In the genomic region with DNA sequence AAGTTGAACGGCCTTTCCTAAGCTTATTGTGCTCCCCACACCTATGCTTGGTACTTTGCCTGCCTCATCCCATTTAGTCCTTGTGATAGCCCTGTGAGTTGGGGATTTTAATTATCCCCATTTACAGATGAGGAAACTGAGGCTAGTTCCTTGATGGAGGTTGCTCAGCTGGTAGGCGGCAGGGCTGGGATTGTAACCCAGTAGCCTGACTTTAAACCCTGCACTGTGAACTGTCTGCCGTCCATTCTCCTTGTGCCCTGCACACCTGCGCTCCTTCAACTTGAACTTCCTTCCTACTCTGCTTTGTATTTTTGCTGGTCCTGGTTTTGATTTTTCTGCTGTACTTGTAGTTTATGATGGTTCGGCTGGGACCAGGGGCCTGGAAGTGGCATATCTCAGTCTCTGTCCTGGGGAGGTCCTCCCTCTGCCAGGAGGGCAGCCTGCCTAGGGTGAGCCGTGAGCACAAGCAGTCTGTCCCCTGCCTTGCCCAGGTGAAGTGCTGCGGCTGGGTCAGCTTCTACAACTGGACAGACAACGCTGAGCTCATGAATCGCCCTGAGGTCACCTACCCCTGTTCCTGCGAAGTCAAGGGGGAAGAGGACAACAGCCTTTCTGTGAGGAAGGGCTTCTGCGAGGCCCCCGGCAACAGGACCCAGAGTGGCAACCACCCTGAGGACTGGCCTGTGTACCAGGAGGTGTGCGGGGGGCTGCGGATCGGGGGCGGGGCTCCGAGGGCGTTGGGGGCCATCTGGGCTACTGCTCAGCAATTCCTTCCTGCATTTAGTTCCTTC, we compare ENCODE assay signal across 18 cellular contexts. TPM values are rescaled to one million over a fixed set of nuclear protein-coding genes. Genes with fewer than 3 reads are reported as not detected.
DNase-seq lines count a peak whose midpoint lies in the region; ATAC-seq and TF ChIP-seq lines count a peak whose summit lies in the region.
"Had no signal": no experiment of that assay in that cellular context is flagged by ENCODE, and none has a peak within 500 bp of the region (broad histone marks: within the 10 kb centered on the region; RNA-seq: fewer than 3 reads in every experiment).

No MANE protein-coding gene starts in this region.

- no peak overlapping the region for H2AK5ac ChIP-seq in H9 (ENCODE audit: insufficient read length, low read length)

- H3K27me3 Mint-ChIP-seq in activated naive CD4-positive, alpha-beta T cell treated with anti-CD3 and anti-CD28 coated beads for 36 hours (ENCODE audit: low read depth): no peaks in the 10 kb centered on the region
- H3K27me3 Mint-ChIP-seq in T-helper 17 cell: no peaks in the 10 kb centered on the region
- H3K27me3 Mint-ChIP-seq in stimulated activated naive B cell treated with anti-CD40 and anti-IgM and Interleukin-4, amounts not matched to agents 10 μg/mL and 1 μg/mL and 100 μg/mL, for 72 hours: no peaks in the 10 kb centered on the region
- H3K27me3 Mint-ChIP-seq in H9 (ENCODE audit: low read depth): peaks cover 27% of the 10 kb centered on the region
- H3K27me3 Mint-ChIP-seq: activated B cell treated with CpG ODN at 0.5 μM for 24 hours; activated T-helper 17 cell treated with anti-CD3 and anti-CD28 coated beads, Interleukin-2, amount 50 U/mL, for 72 hours had no signal

- H2BK15ac ChIP-seq in H9 (ENCODE audit: low read depth, low read length): no peak overlapping the region

- H2BK5ac ChIP-seq in H9 (ENCODE audit: insufficient read length, low read length): no peak overlapping the region

- no peak overlapping the region for H3K23ac ChIP-seq in H9 (ENCODE audit: insufficient read length, low read depth, low read length)

- H3K27ac Mint-ChIP-seq in activated naive CD4-positive, alpha-beta T cell treated with anti-CD3 and anti-CD28 coated beads for 36 hours: no peak overlapping the region
- peak overlapping the region; percentile 16 for H3K27ac Mint-ChIP-seq in T-helper 17 cell
- peak overlapping the region; percentile 47 for H3K27ac Mint-ChIP-seq in stimulated activated naive B cell treated with anti-CD40 and anti-IgM and Interleukin-4, amounts not matched to agents 10 μg/mL and 1 μg/mL and 100 μg/mL, for 72 hours
- peak overlapping the region in 1 of 3 experiments; percentile 77; a peak in 1 of 7 replicates for H3K27ac Mint-ChIP-seq in H9
- H3K27ac Mint-ChIP-seq: nephron had no signal

- no peak overlapping the region for H3K4ac ChIP-seq in H9 (ENCODE audit: low read depth, low read length)

- H3K14ac ChIP-seq in H9 (ENCODE audit: insufficient read depth, low read length): no peak overlapping the region

- H2AFZ ChIP-seq in H9 (ENCODE audit: low read length): no peak overlapping the region

- H3K27ac ChIP-seq in H9 (ENCODE audit: insufficient read length, low read depth, low read length): no peak overlapping the region
- H3K27ac ChIP-seq: epithelial cell of prostate, left lung, psoas muscle, upper lobe of right lung had no signal

- H4K5ac ChIP-seq in H9 (ENCODE audit: insufficient read length, low read depth, low read length): no peak overlapping the region

- CTCF ChIA-PET in activated naive CD4-positive, alpha-beta T cell treated with anti-CD3 and anti-CD28 coated beads for 36 hours (lab: Charles Lee): interaction anchor here (0.7 to 21.7 kb wide), 26 partner anchors 9 to 293 kb away, joined by 3 to 366 read pairs (median 6); a partner anchor contains a TSS

- H3T11ph ChIP-seq in H9 (ENCODE audit: low read length): no peak overlapping the region

- WGBS in H9 (ENCODE audit: extremely low coverage, insufficient read length, low lambda C conversion rate): no CpG with 5 or more reads among the region's 18 CpGs

- no peak overlapping the region for H4K91ac ChIP-seq in H9 (ENCODE audit: insufficient read length, low read depth, low read length)

- ATAC-seq in T-helper 17 cell (no peak), esophagus mucosa (no peak)
- ATAC-seq in stimulated activated naive B cell treated with anti-CD40 and anti-IgM and Interleukin-4, amounts not matched to agents 10 μg/mL and 1 μg/mL and 100 μg/mL, for 72 hours (replicated peaks): no peak
- ATAC-seq: activated T-helper 17 cell treated with anti-CD3 and anti-CD28 coated beads, Interleukin-2, amount 50 U/mL, for 72 hours had no signal

- no peaks in the 10 kb centered on the region for H3K79me1 ChIP-seq in H9 (ENCODE audit: insufficient read depth, low read depth, low read length, poor library complexity, severe bottlenecking)

- H3K9me3 ChIP-seq in T-helper 17 cell (ENCODE audit: control insufficient read depth, low read length, poor library complexity, severe bottlenecking) (no peaks in the 10 kb centered on the region), H9 (ENCODE audit: control insufficient read depth, low read depth, low read length) (no peaks in the 10 kb centered on the region)
- H3K9me3 ChIP-seq: left lung, psoas muscle, upper lobe of right lung had no signal

- no peaks in the 10 kb centered on the region for H3K27me3 ChIP-seq in H9 (ENCODE audit: insufficient read depth, low read length)
- H3K27me3 ChIP-seq: left lung, upper lobe of right lung had no signal

- H3K23me2 ChIP-seq in H9 (ENCODE audit: insufficient read length, low read depth, low read length, poor library complexity, severe bottlenecking): no peaks in the 10 kb centered on the region

- no peak overlapping the region for H3K9ac ChIP-seq in H9 (ENCODE audit: extremely low read depth, insufficient read length, low read length)

- peaks cover 38% of the 10 kb centered on the region for H3K36me3 Mint-ChIP-seq in activated naive CD4-positive, alpha-beta T cell treated with anti-CD3 and anti-CD28 coated beads for 36 hours (ENCODE audit: low read depth)
- H3K36me3 Mint-ChIP-seq in T-helper 17 cell (ENCODE audit: low read depth) (peaks cover 2% of the 10 kb centered on the region), H9 (ENCODE audit: insufficient read depth in 1 of 3, low read depth in 3 of 3) (peaks cover 0 to 2% (median 0%) of the 10 kb centered on the region in 3 experiments; a peak in 1 of 7 replicates)
- H3K36me3 Mint-ChIP-seq in stimulated activated naive B cell treated with anti-CD40 and anti-IgM and Interleukin-4, amounts not matched to agents 10 μg/mL and 1 μg/mL and 100 μg/mL, for 72 hours: peaks cover 85 to 88% of the 10 kb centered on the region in 2 donors

- H3K4me2 ChIP-seq in H9 (ENCODE audit: insufficient read depth, insufficient read length, low read length): no peak overlapping the region

- TF ChIP-seq CTCF in H9 (conservative IDR thresholded peaks at IDR 0.05): no peak

- no peak overlapping the region for H2BK12ac ChIP-seq in H9 (ENCODE audit: insufficient read length, low read depth, low read length)

- no peak overlapping the region for H3K4me3 Mint-ChIP-seq in activated naive CD4-positive, alpha-beta T cell treated with anti-CD3 and anti-CD28 coated beads for 36 hours
- H3K4me3 Mint-ChIP-seq in T-helper 17 cell: no peak overlapping the region
- no peak overlapping the region for H3K4me3 Mint-ChIP-seq in stimulated activated naive B cell treated with anti-CD40 and anti-IgM and Interleukin-4, amounts not matched to agents 10 μg/mL and 1 μg/mL and 100 μg/mL, for 72 hours
- no peak overlapping the region for H3K4me3 Mint-ChIP-seq in H9
- H3K4me3 Mint-ChIP-seq: activated B cell treated with CpG ODN at 0.5 μM for 24 hours; activated T-helper 17 cell treated with anti-CD3 and anti-CD28 coated beads, Interleukin-2, amount 50 U/mL, for 72 hours; nephron had no signal

- intact Hi-C loops in activated naive CD4-positive, alpha-beta T cell treated with anti-CD3 and anti-CD28 coated beads for 36 hours (cut with micrococcal nuclease): loop anchor here (1.0 to 10.0 kb wide), 4 partner anchors 62 to 523 kb away; a partner anchor contains a TSS

- no peak overlapping the region for H2BK20ac ChIP-seq in H9 (ENCODE audit: low read depth, low read length, poor library complexity, severe bottlenecking)

- DNase-seq in activated naive CD4-positive, alpha-beta T cell treated with anti-CD3 and anti-CD28 coated beads, Interleukin-2, amount 50 U/mL, for 16 hours: peak; percentile 9
- DNase-seq in activated naive CD4-positive, alpha-beta T cell treated with anti-CD3 and anti-CD28 coated beads for 36 hours: no peak
- DNase-seq in T-helper 17 cell: peak in 2 of 3 donors; percentile 4 to 6
- peak; percentile 57 for DNase-seq in islet precursor cell
- peak; percentile 0 for DNase-seq in stimulated activated naive B cell treated with anti-CD40 and anti-IgM and Interleukin-4, amounts not matched to agents 10 μg/mL and 1 μg/mL and 100 μg/mL, for 72 hours
- no peak for DNase-seq in H9
- DNase-seq: activated B cell treated with CpG ODN at 0.5 μM for 24 hours, EL, NCI-H1105, NCI-H2029, NCI-H748 treated with DMSO at 0.1 percent for 48 hours, psoas muscle had no signal

- no peaks in the 10 kb centered on the region for H3K9me3 Mint-ChIP-seq in activated naive CD4-positive, alpha-beta T cell treated with anti-CD3 and anti-CD28 coated beads for 36 hours
- no peaks in the 10 kb centered on the region for H3K9me3 Mint-ChIP-seq in stimulated activated naive B cell treated with anti-CD40 and anti-IgM and Interleukin-4, amounts not matched to agents 10 μg/mL and 1 μg/mL and 100 μg/mL, for 72 hours
- H3K9me3 Mint-ChIP-seq in H9: no peaks in the 10 kb centered on the region; a peak in 1 of 5 replicates
- H3K9me3 Mint-ChIP-seq: activated B cell treated with CpG ODN at 0.5 μM for 24 hours; activated T-helper 17 cell treated with anti-CD3 and anti-CD28 coated beads, Interleukin-2, amount 50 U/mL, for 72 hours; nephron had no signal

- H4K20me1 ChIP-seq in H9 (ENCODE audit: control insufficient read depth, insufficient read depth, insufficient read length): no peaks in the 10 kb centered on the region

- H3K56ac ChIP-seq in H9 (ENCODE audit: insufficient read length, low read depth, low read length): no peak overlapping the region

- no peaks in the 10 kb centered on the region for H3K79me2 ChIP-seq in H9 (ENCODE audit: insufficient read depth, low read length)

- H3K18ac ChIP-seq in H9 (ENCODE audit: insufficient read length, low read depth, low read length): no peak overlapping the region

- no peak overlapping the region for H4K8ac ChIP-seq in H9 (replicated peaks; ENCODE audit: insufficient read length, low read depth, low read length)

- H3K4me1 ChIP-seq in H9 (ENCODE audit: insufficient read depth, low read length): no peaks in the 10 kb centered on the region

- no peak overlapping the region for H2BK120ac ChIP-seq in H9 (ENCODE audit: low read depth, low read length, poor library complexity, severe bottlenecking)

- peaks cover 47% of the 10 kb centered on the region for H3K4me1 Mint-ChIP-seq in activated naive CD4-positive, alpha-beta T cell treated with anti-CD3 and anti-CD28 coated beads for 36 hours (ENCODE audit: low read depth)
- H3K4me1 Mint-ChIP-seq in T-helper 17 cell: peaks cover 47% of the 10 kb centered on the region
- H3K4me1 Mint-ChIP-seq in stimulated activated naive B cell treated with anti-CD40 and anti-IgM and Interleukin-4, amounts not matched to agents 10 μg/mL and 1 μg/mL and 100 μg/mL, for 72 hours: peaks cover 60 to 76% of the 10 kb centered on the region in 2 donors
- H3K4me1 Mint-ChIP-seq in H9: peaks cover 16 to 26% of the 10 kb centered on the region in 2 experiments

RNA-seq across cellular contexts. Expression of a gene that starts 52.4 kb away (rescaled TPM):
- total RNA-seq in activated naive CD4-positive, alpha-beta T cell treated with anti-CD3 and anti-CD28 coated beads for 36 hours: 100 to 1,000 TPM; 140 to 141 TPM
- total RNA-seq in T-helper 17 cell (100 to 1,000 TPM; 112 to 146 TPM), esophagus mucosa (292 TPM), H9 (2021) (4.5 and 5.9 TPM in 2 replicates)

Comparison
In these comparisons a context has a peak if more than half of its experiments do, and no peak if none do; other contexts are left out.
1. DNase-seq: peak in activated naive CD4-positive, alpha-beta T cell treated with anti-CD3 and anti-CD28 coated beads, Interleukin-2, amount 50 U/mL, for 16 hours (single experiment), T-helper 17 cell (2 of 3), islet precursor cell (single experiment) and stimulated activated naive B cell treated with anti-CD40 and anti-IgM and Interleukin-4, amounts not matched to agents 10 μg/mL and 1 μg/mL and 100 μg/mL, for 72 hours (single experiment); none in activated naive CD4-positive, alpha-beta T cell treated with anti-CD3 and anti-CD28 coated beads for 36 hours (single experiment) and H9 (single experiment).
2. RNA of a gene that starts 52.4 kb away (total RNA-seq): 292 TPM in esophagus mucosa (single experiment), 112 to 146 TPM in T-helper 17 cell and 140 to 141 TPM in activated naive CD4-positive, alpha-beta T cell treated with anti-CD3 and anti-CD28 coated beads for 36 hours; 4.5 to 5.9 TPM in H9; every median in the first group is over 10 times any median in the second.